Comparison of ENCODE assay signal across 20 cellular contexts in genomic region chr9:21028476-21028875, GRCh38.
A peak's percentile ranks its signal among the peaks of the same experiment; 100 is the strongest.
DNase-seq lines count a peak whose midpoint lies in the region; ATAC-seq lines count a peak whose summit lies in the region.
"Had no signal": no experiment of that assay in that cellular context is flagged by ENCODE, and none has a peak within 500 bp of the region (broad histone marks: within the 10 kb centered on the region; RNA-seq: fewer than 3 reads in every experiment).

No MANE protein-coding gene starts in this region.

- H3K9me3 Mint-ChIP-seq in activated T-cell treated with anti-CD3 and anti-CD28 coated beads, Interleukin-2, amount 50 U/mL, for 24 hours: no peaks in the 10 kb centered on the region

- H3K4me3 Mint-ChIP-seq in activated T-cell treated with anti-CD3 and anti-CD28 coated beads, Interleukin-2, amount 50 U/mL, for 24 hours: no peak overlapping the region

- no peak for DNase-seq in activated T-cell treated with anti-CD3 and anti-CD28 coated beads, Interleukin-2, amount 50 U/mL, for 24 hours
- DNase-seq in activated T-cell treated with anti-CD3 and anti-CD28 coated beads for 4 hours (no peak), OCI-M1 (lab: John Stamatoyannopoulos, UW) (peak; percentile 0), globus pallidus (ENCODE audit: low spot score) (peak; percentile 2), superior temporal gyrus (ENCODE audit: extremely low spot score) (peak; percentile 65), GDM1 (lab: John Stamatoyannopoulos, UW) (no peak), COLO829 (ENCODE audit: low spot score) (no peak)
- DNase-seq: activated CD4-positive, alpha-beta T cell treated with anti-CD3 and anti-CD28 coated beads, Interleukin-2, amount 50 U/mL, for 4 hours; activated naive CD4-positive, alpha-beta T cell treated with anti-CD3 and anti-CD28 coated beads, Interleukin-2, amount 50 U/mL, for 16 hours; activated T-cell treated with anti-CD3 and anti-CD28 coated beads, Interleukin-2, amount 50 U/mL, for 1 hour; COR-L47; gastrocnemius medialis; NCI-H2081; NCI-H510A; occipital lobe; right lobe of liver; stimulated activated CD8-positive, alpha-beta memory T cell treated with anti-CD3 and anti-CD28 coated beads, Interleukin-4, amount 100 ng/mL, for 48 hours had no signal

- H3K36me3 Mint-ChIP-seq in activated T-cell treated with anti-CD3 and anti-CD28 coated beads, Interleukin-2, amount 50 U/mL, for 24 hours (ENCODE audit: low read depth): peaks cover 31% of the 10 kb centered on the region

- H3K27me3 Mint-ChIP-seq in activated T-cell treated with anti-CD3 and anti-CD28 coated beads, Interleukin-2, amount 50 U/mL, for 24 hours: no peaks in the 10 kb centered on the region

- peak overlapping the region; percentile 51 for H3K27ac Mint-ChIP-seq in activated T-cell treated with anti-CD3 and anti-CD28 coated beads, Interleukin-2, amount 50 U/mL, for 24 hours

- H3K4me1 Mint-ChIP-seq in activated T-cell treated with anti-CD3 and anti-CD28 coated beads, Interleukin-2, amount 50 U/mL, for 24 hours (ENCODE audit: low read depth): peaks cover 42% of the 10 kb centered on the region

- ATAC-seq in HG03457 (IDR thresholded peaks at IDR 0.05; ENCODE audit: unreplicated experiment): no peak
- ATAC-seq: gastrocnemius medialis, HCT116, left lobe of liver, right lobe of liver had no signal

Comparison
In these comparisons a context has a peak if more than half of its experiments do, and no peak if none do; other contexts are left out.
1. DNase-seq: peak in OCI-M1 (single experiment), globus pallidus (single experiment) and superior temporal gyrus (single experiment); none in activated T-cell treated with anti-CD3 and anti-CD28 coated beads, Interleukin-2, amount 50 U/mL, for 24 hours (single experiment), activated T-cell treated with anti-CD3 and anti-CD28 coated beads for 4 hours (single experiment), GDM1 (single experiment) and COLO829 (single experiment).